ENCODE assay signal across 19 cellular contexts in genomic region chr2:43230481-43230880, GRCh38. TPM values are rescaled to one million over a fixed set of nuclear protein-coding genes. Genes with fewer than 3 reads are reported as not detected.
DNase-seq lines count a peak whose midpoint lies in the region; ATAC-seq and TF ChIP-seq lines count a peak whose summit lies in the region.
"Had no signal": no experiment of that assay in that cellular context is flagged by ENCODE, and none has a peak within 500 bp of the region (broad histone marks: within the 10 kb centered on the region; RNA-seq: fewer than 3 reads in every experiment).

No MANE protein-coding gene starts in this region.

- ATAC-seq in GM21723 (IDR thresholded peaks at IDR 0.05; ENCODE audit: unreplicated experiment): no peak
- ATAC-seq: body of pancreas had no signal

- POLR2A ChIA-PET in Caco-2 (lab: Charles Lee): no interaction called here

- peaks cover 56% of the 10 kb centered on the region for H3K36me3 Mint-ChIP-seq in Caco-2 (ENCODE audit: insufficient read depth, unreplicated experiment)
- H3K36me3 Mint-ChIP-seq in brain: no peaks in the 10 kb centered on the region

- intact Hi-C loops in Caco-2 (cut with micrococcal nuclease; ENCODE audit: unreplicated experiment): loop anchor here (1.0 to 2.0 kb wide), 2 partner anchors 254 to 312 kb away; no protein-coding TSS in a partner anchor
- intact Hi-C loops in posterior vena cava (cut with DNase I): loop anchor here in 1 of 2 donors (2.0 to 5.0 kb wide), 2 partner anchors 252 to 284 kb away; no protein-coding TSS in a partner anchor
- intact Hi-C loops in stomach (cut with DNase I; ENCODE audit: low total_unique reads): loop anchor here (10.0 kb wide), 2 partner anchors 256 to 376 kb away; no protein-coding TSS in a partner anchor

- 43% methylated on average over 4 of the region's 4 CpGs for WGBS in HUES64
- WGBS in stomach, 5 donors: 70 to 80% (median 78%) methylated on average over 4 of the region's 4 CpGs

- H3K36me3 ChIP-seq in Caco-2 (ENCODE audit: control insufficient read depth, insufficient read depth, low read length): 0 out of 2 replicates have a peak, but pooled peaks cover 3% of the 10 kb centered on the region
- H3K36me3 ChIP-seq in HUES64 (ENCODE audit: insufficient read depth, low read length): no peaks in the 10 kb centered on the region
- peaks cover 3 to 33% (median 27%) of the 10 kb centered on the region in 4 donors for H3K36me3 ChIP-seq in stomach

- no peaks in the 10 kb centered on the region for H3K27me3 Mint-ChIP-seq in Caco-2 (ENCODE audit: insufficient read depth, unreplicated experiment)
- H3K27me3 Mint-ChIP-seq in brain: peaks cover 6% of the 10 kb centered on the region
- H3K27me3 Mint-ChIP-seq: activated naive CD4-positive, alpha-beta T cell treated with anti-CD3 and anti-CD28 coated beads, Interleukin-2, amount 50 U/mL, for 24 hours; dendritic cell treated with granulocyte-macrophage colony-stimulating factor and Interleukin-4, amounts not matched to agents 40 ng/mL and 50 ng/mL, for 4 days had no signal

- H3K9me3 Mint-ChIP-seq in Caco-2 (ENCODE audit: unreplicated experiment): no peaks in the 10 kb centered on the region
- no peaks in the 10 kb centered on the region for H3K9me3 Mint-ChIP-seq in brain
- H3K9me3 Mint-ChIP-seq: activated naive CD4-positive, alpha-beta T cell treated with anti-CD3 and anti-CD28 coated beads, Interleukin-2, amount 50 U/mL, for 24 hours; dendritic cell treated with granulocyte-macrophage colony-stimulating factor and Interleukin-4, amounts not matched to agents 40 ng/mL and 50 ng/mL, for 4 days had no signal

- peak in 1 of 2 experiments; percentile 50 for DNase-seq in Caco-2
- peak; percentile 14 for DNase-seq in posterior vena cava (ENCODE audit: low spot score)
- DNase-seq in DMS79 treated with DMSO at 0.1 percent for 48 hours (lab: John Stamatoyannopoulos, UW): no peak
- DNase-seq in GOT3 (lab: John Stamatoyannopoulos, UW): no peak
- DNase-seq in stomach: no peak
- DNase-seq: activated T-cell treated with anti-CD3 and anti-CD28 coated beads, Interleukin-2, amount 50 U/mL, for 1 hour; BE2C; body of pancreas; DND-41; erythroblast; KBM-7; NCI-H1105; NCI-H226 had no signal

- TF ChIP-seq CTCF in Caco-2 (IDR thresholded peaks at IDR 0.05; ENCODE audit: insufficient read depth in 1 of 2, low read depth in 1 of 2, low read length in 1 of 2, severe bottlenecking in 1 of 2, unreplicated experiment in 1 of 2) (peak in 1 of 2 experiments; percentile 51), brain (conservative IDR thresholded peaks at IDR 0.05) (no peak), stomach (IDR thresholded peaks at IDR 0.05) (no peak)

- H3K27me3 ChIP-seq in Caco-2 (replicated peaks; ENCODE audit: control insufficient read depth, insufficient read depth, low read length) (no peaks in the 10 kb centered on the region), HUES64 (ENCODE audit: insufficient read depth, low read length) (no peaks in the 10 kb centered on the region), stomach (no peaks in the 10 kb centered on the region)
- H3K27me3 ChIP-seq: BE2C, body of pancreas, tibial nerve had no signal

- H3K4me1 Mint-ChIP-seq in Caco-2 (ENCODE audit: low read depth, unreplicated experiment) (peaks cover 22% of the 10 kb centered on the region), brain (peaks cover 20% of the 10 kb centered on the region)

- H3K4me1 ChIP-seq in Caco-2 (peaks cover 38% of the 10 kb centered on the region), HUES64 (ENCODE audit: insufficient read depth, low read length) (peaks cover 14% of the 10 kb centered on the region), stomach (peaks cover 17 to 33% (median 23%) of the 10 kb centered on the region in 4 donors)

- H3K9me3 ChIP-seq in Caco-2 (no peaks in the 10 kb centered on the region), HUES64 (ENCODE audit: insufficient read depth, low read depth, low read length) (no peaks in the 10 kb centered on the region), stomach (no peaks in the 10 kb centered on the region)
- H3K9me3 ChIP-seq: BE2C, body of pancreas, tibial nerve had no signal

- H3K27ac ChIP-seq in HUES64 (ENCODE audit: low read depth, low read length) (peak overlapping the region; percentile 11; the same call in 1 of the 2 replicates), stomach (peak overlapping the region in 1 of 5 donors; percentile 16)

- TF ChIP-seq EP300 in stomach (IDR thresholded peaks at IDR 0.05): no peak

- peak overlapping the region; percentile 62 for H3K27ac Mint-ChIP-seq in Caco-2 (ENCODE audit: unreplicated experiment)
- peak overlapping the region in 3 of 5 experiments; percentile 64 to 91 (median 85) for H3K27ac Mint-ChIP-seq in brain

- no peak overlapping the region for H3K9ac ChIP-seq in HUES64 (ENCODE audit: low read depth, low read length)

- no peak for TF ChIP-seq POLR2A in stomach (IDR thresholded peaks at IDR 0.05)

- no peak overlapping the region for H3K4me3 Mint-ChIP-seq in Caco-2 (ENCODE audit: unreplicated experiment)
- no peak overlapping the region for H3K4me3 Mint-ChIP-seq in brain
- H3K4me3 Mint-ChIP-seq: activated naive CD4-positive, alpha-beta T cell treated with anti-CD3 and anti-CD28 coated beads, Interleukin-2, amount 50 U/mL, for 24 hours; dendritic cell treated with granulocyte-macrophage colony-stimulating factor and Interleukin-4, amounts not matched to agents 40 ng/mL and 50 ng/mL, for 4 days had no signal

- H3K4me3 ChIP-seq in Caco-2 (ENCODE audit: low read depth, low read length) (no peak overlapping the region), HUES64 (ENCODE audit: low read length) (no peak overlapping the region), stomach (no peak overlapping the region)
- H3K4me3 ChIP-seq: body of pancreas, tibial nerve had no signal

- BruUV-seq in Caco-2 (replicated peaks; lab: Mats Ljungman, UMichigan): no TSS peak

- CTCF ChIA-PET in Caco-2 (lab: Charles Lee): interaction anchor here (1.0 kb wide), 1 partner anchor 254 kb away, joined by 4 read pairs; no protein-coding TSS in a partner anchor

RNA-seq across cellular contexts. Expression of gene ZFP36L2, which starts 4.1 kb away (rescaled TPM):
- 225 and 237 TPM in 2 replicates for total RNA-seq in Caco-2 (2022)
- polyA plus RNA-seq in HUES64 (2013, experiment 1 of 2): 62.2 TPM
- polyA plus RNA-seq in HUES64 (2013, experiment 2 of 2): 60.5 TPM
- polyA plus RNA-seq in brain (ENCODE audit: insufficient read depth, low read depth, low replicate concordance): 16.1 TPM
- total RNA-seq in posterior vena cava: 100 to 1,000 TPM; 123 to 148 TPM
- total RNA-seq in stomach: 100 to 1,000 TPM in 3 of 5 donors, 10 to 100 TPM in 2; 49.1 to 189 (median 109) TPM
- polyA plus RNA-seq in stomach: 10 to 100 TPM; 43.7 to 89.2 (median 44.0) TPM
